20 cellular contexts compared by ENCODE assay signal in genomic region chr10:33234779-33235178, GRCh38.
DNase-seq lines count a peak whose midpoint lies in the region; ATAC-seq and TF ChIP-seq lines count a peak whose summit lies in the region.
"Had no signal": no experiment of that assay in that cellular context is flagged by ENCODE, and none has a peak within 500 bp of the region (broad histone marks: within the 10 kb centered on the region; RNA-seq: fewer than 3 reads in every experiment).

No MANE protein-coding gene starts in this region.

- peak; percentile 62 for ATAC-seq in Right ventricle myocardium inferior
- ATAC-seq in activated CD4-positive, CD25-positive, alpha-beta regulatory T cell treated with anti-CD3 and anti-CD28 coated beads, Interleukin-2, amount 50 U/mL, for 24 hours: no peak
- ATAC-seq: activated CD8-positive, alpha-beta T cell treated with anti-CD3 and anti-CD28 coated beads, Interleukin-2, amount 10 ng/mL, durations not matched to agents 7 days and 5 days; activated T-helper 17 cell treated with anti-CD3 and anti-CD28 coated beads, Interleukin-2, amount 50 U/mL, for 72 hours; HCT116 had no signal

- no peaks in the 10 kb centered on the region for H3K9me3 ChIP-seq in A673 (ENCODE audit: low read depth, low read length, poor library complexity, severe bottlenecking)

- H3K36me3 Mint-ChIP-seq in nephron (ENCODE audit: low read depth): peaks cover 67% of the 10 kb centered on the region
- H3K36me3 Mint-ChIP-seq: CD4-positive, CD25-positive, alpha-beta regulatory T cell had no signal

- H3K36me3 ChIP-seq in A673 (ENCODE audit: insufficient read depth, low read length, poor library complexity, severe bottlenecking): no peaks in the 10 kb centered on the region

- intact Hi-C loops in Right ventricle myocardium inferior (cut with DNase I): loop anchor here (5.0 kb wide), 1 partner anchor 37 kb away; no protein-coding TSS in a partner anchor
- intact Hi-C loops in cardiac septum (cut with DNase I): no loop called here
- intact Hi-C loops in A673 (cut with micrococcal nuclease; ENCODE audit: unreplicated experiment): no loop called here

- no peak overlapping the region for H3K27ac ChIP-seq in A673 (ENCODE audit: low read depth, low read length, poor library complexity, severe bottlenecking)
- H3K27ac ChIP-seq: 22Rv1, dorsolateral prefrontal cortex, SK-N-MC had no signal

- CTCF ChIA-PET in A673 (lab: Charles Lee): no interaction called here

- DNase-seq in Right ventricle myocardium inferior (ENCODE audit: missing footprints) (peak; percentile 68), cardiac septum (ENCODE audit: low spot score) (no peak), fibroblast of villous mesenchyme (ENCODE audit: low read depth) (peak; percentile 61), KG1 (lab: John Stamatoyannopoulos, UW) (no peak), SW480 (ENCODE audit: low spot score) (no peak), A673 (ENCODE audit: low spot score) (no peak)
- DNase-seq: activated CD8-positive, alpha-beta T cell treated with anti-CD3 and anti-CD28 coated beads, Interleukin-2, amount 10 ng/mL, durations not matched to agents 7 days and 5 days; amniotic stem cell; CD4-positive, CD25-positive, alpha-beta regulatory T cell; dorsolateral prefrontal cortex; foreskin fibroblast; NCI-H345; small intestine; stimulated activated naive CD4-positive, alpha-beta T cell treated with Interleukin-2 at 50 U/mL for 16 hours had no signal

- no peaks in the 10 kb centered on the region for H3K27me3 ChIP-seq in A673 (replicated peaks; ENCODE audit: insufficient read depth, low read depth, low read length, poor library complexity)

- peaks cover 67% of the 10 kb centered on the region for H3K4me1 Mint-ChIP-seq in nephron
- H3K4me1 Mint-ChIP-seq: activated T-helper 17 cell treated with anti-CD3 and anti-CD28 coated beads, Interleukin-2, amount 50 U/mL, for 72 hours; CD4-positive, CD25-positive, alpha-beta regulatory T cell had no signal

- H3K27me3 Mint-ChIP-seq in nephron (ENCODE audit: low read depth): peaks cover 4% of the 10 kb centered on the region

- BruUV-seq in A673 (replicated peaks; lab: Mats Ljungman, UMichigan): no TSS peak

- H3K4me3 ChIP-seq in fibroblast of villous mesenchyme (ENCODE audit: low read depth, low read length) (no peak overlapping the region), A673 (ENCODE audit: low read depth, low read length, poor library complexity, severe bottlenecking) (no peak overlapping the region)
- H3K4me3 ChIP-seq: dorsolateral prefrontal cortex, SK-N-MC had no signal

- H3K9me3 Mint-ChIP-seq in nephron: no peaks in the 10 kb centered on the region
- H3K9me3 Mint-ChIP-seq: activated T-helper 17 cell treated with anti-CD3 and anti-CD28 coated beads, Interleukin-2, amount 50 U/mL, for 72 hours; CD4-positive, CD25-positive, alpha-beta regulatory T cell had no signal

- POLR2A ChIA-PET in A673 (lab: Charles Lee; ENCODE audit: low non-redundant PET): no interaction called here

- TF ChIP-seq CTCF in fibroblast of villous mesenchyme (IDR thresholded peaks at IDR 0.05; ENCODE audit: insufficient read depth, low read depth, low read length): no peak
- TF ChIP-seq CTCF in nephron (IDR thresholded peaks at IDR 0.05; ENCODE audit: unreplicated experiment in 3 of 3): no peak
- no peak for TF ChIP-seq CTCF in A673 (conservative IDR thresholded peaks at IDR 0.05; ENCODE audit: low read depth, low read length)

- peak overlapping the region; percentile 85 to 92 (median 88) for H3K27ac Mint-ChIP-seq in nephron
- H3K27ac Mint-ChIP-seq: activated CD8-positive, alpha-beta T cell treated with anti-CD3 and anti-CD28 coated beads, Interleukin-2, amount 10 ng/mL, durations not matched to agents 7 days and 5 days; activated T-helper 17 cell treated with anti-CD3 and anti-CD28 coated beads, Interleukin-2, amount 50 U/mL, for 72 hours; CD4-positive, CD25-positive, alpha-beta regulatory T cell had no signal

- peak overlapping the region in 2 of 3 experiments; percentile 5 to 37 for H3K4me3 Mint-ChIP-seq in nephron
- H3K4me3 Mint-ChIP-seq: activated CD8-positive, alpha-beta T cell treated with anti-CD3 and anti-CD28 coated beads, Interleukin-2, amount 10 ng/mL, durations not matched to agents 7 days and 5 days; activated T-helper 17 cell treated with anti-CD3 and anti-CD28 coated beads, Interleukin-2, amount 50 U/mL, for 72 hours; CD4-positive, CD25-positive, alpha-beta regulatory T cell had no signal

- H3K4me1 ChIP-seq in A673 (ENCODE audit: insufficient read depth, low read length, poor library complexity, severe bottlenecking): peaks cover 28% of the 10 kb centered on the region

Comparison
In these comparisons a context has a peak if more than half of its experiments do, and no peak if none do; other contexts are left out.
1. DNase-seq: peak in Right ventricle myocardium inferior (single experiment) and fibroblast of villous mesenchyme (single experiment); none in cardiac septum (single experiment), KG1 (single experiment), SW480 (single experiment) and A673 (single experiment).